ENCODE assay signal across 16 cellular contexts in the genomic region with DNA sequence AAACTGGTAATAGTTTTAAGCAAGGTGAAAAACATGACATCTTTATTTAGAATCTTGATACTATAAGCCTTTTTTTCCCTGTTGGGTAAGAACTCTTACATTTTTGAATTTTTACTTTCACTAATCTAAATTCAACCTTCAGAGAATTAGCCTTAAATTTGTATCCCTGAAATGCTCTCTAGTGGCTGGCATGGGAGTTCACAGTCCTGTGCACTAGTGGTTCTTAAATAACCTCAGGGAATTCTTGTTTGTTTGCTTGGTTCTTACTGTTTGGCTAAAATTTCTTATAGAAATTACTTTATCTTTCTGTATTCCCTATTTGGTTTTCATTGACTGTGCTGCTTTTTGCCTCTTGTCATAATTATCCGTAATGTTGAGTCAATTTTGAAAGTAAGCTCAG.
DNase-seq lines count a peak whose midpoint lies in the region; ATAC-seq, FAIRE-seq and TF ChIP-seq lines count a peak whose summit lies in the region.
"Had no signal": no experiment of that assay in that cellular context is flagged by ENCODE, and none has a peak within 500 bp of the region (broad histone marks: within the 10 kb centered on the region; RNA-seq: fewer than 3 reads in every experiment).

No MANE protein-coding gene starts in this region.

- peak overlapping the region; percentile 47 for H2AFZ ChIP-seq in neural progenitor cell (replicated peaks)

- no peak for FAIRE-seq in pancreas (lab: Jason Lieb, UNC)
- FAIRE-seq: GM12891 had no signal

- no peak overlapping the region for H3K4me2 ChIP-seq in neural progenitor cell

- 83 to 84% methylated on average over 1 of the region's 1 CpG for WGBS in pancreas, 2 donors

- peaks cover 4% of the 10 kb centered on the region for H3K9me3 Mint-ChIP-seq in neural progenitor cell
- H3K9me3 Mint-ChIP-seq: activated T-helper 1 cell treated with anti-CD3 and anti-CD28 coated beads, Interleukin-12 subunit alpha, Interleukin-12 subunit beta, Interleukin-2, Interleukin-4 antibody, amounts not matched to agents 30 ng/mL and 10 ng/mL and 1 ng/mL, durations not matched to agents 14 hours and 24 hours and 36 hours had no signal

- intact Hi-C loops in pancreas (cut with DNase I) = no loop called here

- no peaks in the 10 kb centered on the region for H4K20me1 ChIP-seq in neural progenitor cell (ENCODE audit: low read depth)

- H3K4me1 ChIP-seq in neural progenitor cell (no peaks in the 10 kb centered on the region), pancreas (no peaks in the 10 kb centered on the region)
- H3K4me1 ChIP-seq: transverse colon had no signal

- in situ Hi-C loops in KBM-7 (cut with MboI; ENCODE audit: low pct_unique_long_range_greater_than_20kb, low sequenced_read_pairs) = no loop called here

- H3K4me1 Mint-ChIP-seq in neural progenitor cell = peaks cover 8% of the 10 kb centered on the region

- no peaks in the 10 kb centered on the region for H3K79me2 ChIP-seq in neural progenitor cell (ENCODE audit: low read depth)

- TF ChIP-seq CTCF in C4-2B (conservative IDR thresholded peaks at IDR 0.05) = peak; percentile 62
- TF ChIP-seq CTCF in epithelial cell of esophagus (IDR thresholded peaks at IDR 0.05; ENCODE audit: insufficient read depth, low read depth, low read length, missing control alignments) = peak; percentile 37
- TF ChIP-seq CTCF in neural progenitor cell (IDR thresholded peaks at IDR 0.05) = peak; percentile 45
- no peak for TF ChIP-seq CTCF in pancreas (IDR thresholded peaks at IDR 0.05)

- H3K4me3 ChIP-seq in epithelial cell of esophagus (ENCODE audit: low read length) (no peak overlapping the region), neural progenitor cell (no peak overlapping the region), pancreas (no peak overlapping the region)
- H3K4me3 ChIP-seq: lung, transverse colon had no signal

- H3K27me3 Mint-ChIP-seq in neural progenitor cell (ENCODE audit: insufficient read depth, low read depth) = no peaks in the 10 kb centered on the region

- H3K36me3 Mint-ChIP-seq in neural progenitor cell = peaks cover 3% of the 10 kb centered on the region

- no peak overlapping the region for H3K4me3 Mint-ChIP-seq in neural progenitor cell
- H3K4me3 Mint-ChIP-seq: activated T-helper 1 cell treated with anti-CD3 and anti-CD28 coated beads, Interleukin-12 subunit alpha, Interleukin-12 subunit beta, Interleukin-2, Interleukin-4 antibody, amounts not matched to agents 30 ng/mL and 10 ng/mL and 1 ng/mL, durations not matched to agents 14 hours and 24 hours and 36 hours had no signal

- H3K27ac ChIP-seq in C4-2B (no peak overlapping the region), neural progenitor cell (no peak overlapping the region), pancreas (no peak overlapping the region)
- H3K27ac ChIP-seq: transverse colon had no signal

- peak; percentile 51 for DNase-seq in OCI-M1 (lab: John Stamatoyannopoulos, UW)
- DNase-seq in epithelial cell of esophagus (ENCODE audit: low read depth) = peak; percentile 9
- no peak for DNase-seq in neural progenitor cell (ENCODE audit: low spot score)
- DNase-seq in KBM-7 = no peak
- DNase-seq in pancreas = no peak
- DNase-seq: activated CD4-positive, CD25-positive, alpha-beta regulatory T cell; Karpas-422; NCI-H2171; SHP77 treated with DMSO at 0.1 percent for 48 hours; transverse colon had no signal

- H3K9me3 ChIP-seq in neural progenitor cell (ENCODE audit: low read depth) (no peaks in the 10 kb centered on the region), pancreas (no peaks in the 10 kb centered on the region)
- H3K9me3 ChIP-seq: transverse colon had no signal

- no peak overlapping the region for H3K27ac Mint-ChIP-seq in neural progenitor cell
- H3K27ac Mint-ChIP-seq: activated T-helper 1 cell treated with anti-CD3 and anti-CD28 coated beads, Interleukin-12 subunit alpha, Interleukin-12 subunit beta, Interleukin-2, Interleukin-4 antibody, amounts not matched to agents 30 ng/mL and 10 ng/mL and 1 ng/mL, durations not matched to agents 14 hours and 24 hours and 36 hours had no signal

- H3K9ac ChIP-seq in neural progenitor cell = no peak overlapping the region

- no peaks in the 10 kb centered on the region for H3K36me3 ChIP-seq in neural progenitor cell
- H3K36me3 ChIP-seq in pancreas = no peaks in the 10 kb centered on the region
- H3K36me3 ChIP-seq: transverse colon had no signal

- H3K27me3 ChIP-seq in neural progenitor cell (no peaks in the 10 kb centered on the region), pancreas (no peaks in the 10 kb centered on the region)
- H3K27me3 ChIP-seq: transverse colon had no signal

- ATAC-seq in GM18520 (IDR thresholded peaks at IDR 0.05; ENCODE audit: unreplicated experiment) (no peak), HG02610 (IDR thresholded peaks at IDR 0.05; ENCODE audit: unreplicated experiment) (no peak), pancreas (no peak)

- H3F3A ChIP-seq in neural progenitor cell (ENCODE audit: low read depth) = no peaks in the 10 kb centered on the region

Comparison
In these comparisons a context has a peak if more than half of its experiments do, and no peak if none do; other contexts are left out.
1. CTCF ChIP-seq: peak in C4-2B (single experiment), epithelial cell of esophagus (single experiment) and neural progenitor cell (single experiment); none in pancreas (0 of 4).
2. DNase-seq: peak in OCI-M1 (single experiment) and epithelial cell of esophagus (single experiment); none in neural progenitor cell (single experiment), KBM-7 (single experiment) and pancreas (0 of 6).